35 cellular contexts compared by ENCODE assay signal in genomic region chr16:54987081-54987480, GRCh38. TPM values are rescaled to one million over a fixed set of nuclear protein-coding genes. Genes with fewer than 3 reads are reported as not detected.
DNase-seq lines count a peak whose midpoint lies in the region; ATAC-seq, FAIRE-seq and TF ChIP-seq lines count a peak whose summit lies in the region.
"Had no signal": no experiment of that assay in that cellular context is flagged by ENCODE, and none has a peak within 500 bp of the region (broad histone marks: within the 10 kb centered on the region; RNA-seq: fewer than 3 reads in every experiment).

No MANE protein-coding gene starts in this region.

- no peak for TF ChIP-seq POLR2A in H1 (IDR thresholded peaks at IDR 0.05; ENCODE audit: control extremely low read depth in 1 of 2, low read depth in 2 of 2, low read length in 2 of 2)

- intact Hi-C loops in left cardiac atrium (cut with DNase I): no loop called here

- no peak overlapping the region for H2BK15ac ChIP-seq in H1 (ENCODE audit: low read length)

- no peak overlapping the region for H3K27ac Mint-ChIP-seq in neural crest cell (ENCODE audit: unreplicated experiment)
- H3K27ac Mint-ChIP-seq in activated naive CD8-positive, alpha-beta T cell treated with anti-CD3 and anti-CD28 coated beads for 36 hours: no peak overlapping the region
- H3K27ac Mint-ChIP-seq: activated CD4-positive, alpha-beta T cell treated with anti-CD3 and anti-CD28 coated beads, Interleukin-2, amount 10 ng/mL, durations not matched to agents 24 days and 14 days; activated CD8-positive, alpha-beta memory T cell treated with anti-CD3 and anti-CD28 coated beads, Interleukin-2, amount 10 ng/mL, durations not matched to agents 7 days and 5 days; activated T-helper 1 cell treated with anti-CD3 and anti-CD28 coated beads, Interleukin-12 subunit alpha, Interleukin-12 subunit beta, Interleukin-2, Interleukin-4 antibody, amounts not matched to agents 30 ng/mL and 10 ng/mL and 1 ng/mL, durations not matched to agents 14 hours and 24 hours and 36 hours; CD8-positive, alpha-beta T cell; memory B cell; type B pancreatic cell had no signal

- POLR2A ChIA-PET in H1 (lab: Charles Lee; ENCODE audit: partially characterized antibody): no interaction called here

- no peak overlapping the region for H4K91ac ChIP-seq in H1 (replicated peaks; ENCODE audit: insufficient read length, low read length)

- H2AK5ac ChIP-seq in H1 (ENCODE audit: low read depth, low read length): no peak overlapping the region

- no peaks in the 10 kb centered on the region for H3K79me1 ChIP-seq in H1 (ENCODE audit: low read depth, low read length)

- no peak overlapping the region for H2BK120ac ChIP-seq in H1 (replicated peaks; ENCODE audit: low read depth, low read length)

- H3K27ac ChIP-seq in H1 (ENCODE audit: low read depth, low read length): no peak overlapping the region
- H3K27ac ChIP-seq in temporal lobe (ENCODE audit: low read depth, low read length): peak overlapping the region; percentile 82
- H3K27ac ChIP-seq: ascending aorta, ovary, sigmoid colon, WERI-Rb-1 had no signal

- H2BK5ac ChIP-seq in H1 (ENCODE audit: low read depth, low read length): no peak overlapping the region

- H3K4me1 ChIP-seq in H1 (replicated peaks in 1 of 4; ENCODE audit: control insufficient read depth in 3 of 4, insufficient read depth in 4 of 4, low read length in 3 of 4): peaks cover 2 to 11% (median 9%) of the 10 kb centered on the region in 4 experiments; a peak in 5 of 7 replicates
- H3K4me1 ChIP-seq: ascending aorta, sigmoid colon had no signal

- CTCF ChIA-PET in H1 (lab: Charles Lee; ENCODE audit: partially characterized antibody): interaction anchor here (1.1 to 2.9 kb wide), 4 partner anchors 14 to 704 kb away, joined by 3 to 9 read pairs (median 3); no protein-coding TSS in a partner anchor

- H3K4me1 Mint-ChIP-seq in neural crest cell: peaks cover 58% of the 10 kb centered on the region
- no peaks in the 10 kb centered on the region for H3K4me1 Mint-ChIP-seq in activated naive CD8-positive, alpha-beta T cell treated with anti-CD3 and anti-CD28 coated beads for 36 hours
- H3K4me1 Mint-ChIP-seq: activated CD4-positive, alpha-beta T cell treated with anti-CD3 and anti-CD28 coated beads, Interleukin-2, amount 10 ng/mL, durations not matched to agents 24 days and 14 days; activated CD8-positive, alpha-beta memory T cell treated with anti-CD3 and anti-CD28 coated beads, Interleukin-2, amount 10 ng/mL, durations not matched to agents 7 days and 5 days; memory B cell; stimulated activated naive CD8-positive, alpha-beta T cell treated with anti-CD3 and anti-CD28 coated beads, Interleukin-15, amount 100 ng/mL, for 72 hours had no signal

- H3K14ac ChIP-seq in H1 (ENCODE audit: insufficient read length): no peak overlapping the region

- TF ChIP-seq CTCF in H1 (IDR thresholded peaks at IDR 0.05; ENCODE audit: control extremely low read depth in 1 of 3, insufficient read depth in 1 of 3, low read depth in 1 of 3, low read length in 3 of 3): no peak
- no peak for TF ChIP-seq CTCF in neural crest cell (conservative IDR thresholded peaks at IDR 0.05)

- H2AFZ ChIP-seq in H1 (ENCODE audit: low read length): peak overlapping the region; percentile 68; the same call in 1 of the 2 replicates

- DNase-seq in NCI-H2081 (lab: John Stamatoyannopoulos, UW): peak; percentile 16 to 30
- DNase-seq in NCI-H2081 treated with DMSO at 0.1 percent for 48 hours (lab: John Stamatoyannopoulos, UW): no peak
- DNase-seq in H1 (ENCODE audit: low read depth in 1 of 2, low spot score in 2 of 2): no peak
- DNase-seq in neural crest cell (ENCODE audit: low read depth, low spot score): no peak
- no peak for DNase-seq in activated naive CD8-positive, alpha-beta T cell treated with anti-CD3 and anti-CD28 coated beads for 36 hours
- DNase-seq in NK-92 (lab: John Stamatoyannopoulos, UW; ENCODE audit: unreplicated experiment): no peak
- DNase-seq in left cardiac atrium: no peak
- DNase-seq: 8988T; activated CD4-positive, alpha-beta T cell treated with anti-CD3 and anti-CD28 coated beads, Interleukin-2, amount 10 ng/mL, durations not matched to agents 24 days and 14 days; activated CD8-positive, alpha-beta memory T cell treated with anti-CD3 and anti-CD28 coated beads, Interleukin-2, amount 10 ng/mL, durations not matched to agents 7 days and 5 days; activated naive CD4-positive, alpha-beta T cell treated with anti-CD3 and anti-CD28 coated beads, Interleukin-2, amount 50 U/mL, for 16 hours; CD8-positive, alpha-beta T cell; central memory CD4-positive, alpha-beta T cell; dermis blood vessel endothelial cell; DMS53; GF-D8; KG1; left colon; NCI-H187 treated with DMSO at 0.1 percent for 48 hours; NCI-H446 treated with DMSO at 0.1 percent for 48 hours; NK-92 treated with Interleukin-12 subunit alpha and Interleukin-12 subunit beta, amount 100 ng/mL, for 24 hours; ovary; SHP77; sigmoid colon; stimulated activated CD4-positive, alpha-beta T cell treated with anti-CD3 and anti-CD28 coated beads, Interleukin-15, amount 100 ng/mL, for 24 hours; stimulated activated naive CD8-positive, alpha-beta T cell treated with anti-CD3 and anti-CD28 coated beads, Interleukin-15, amount 100 ng/mL, for 72 hours; T-helper 9 cell; WERI-Rb-1 had no signal

- no peaks in the 10 kb centered on the region for H3K23me2 ChIP-seq in H1 (ENCODE audit: low read depth, low read length)

- H3K4me3 Mint-ChIP-seq in neural crest cell: peak overlapping the region; percentile 72
- H3K4me3 Mint-ChIP-seq in activated naive CD8-positive, alpha-beta T cell treated with anti-CD3 and anti-CD28 coated beads for 36 hours: no peak overlapping the region
- H3K4me3 Mint-ChIP-seq: activated CD4-positive, alpha-beta T cell treated with anti-CD3 and anti-CD28 coated beads, Interleukin-2, amount 10 ng/mL, durations not matched to agents 24 days and 14 days; activated CD8-positive, alpha-beta memory T cell treated with anti-CD3 and anti-CD28 coated beads, Interleukin-2, amount 10 ng/mL, durations not matched to agents 7 days and 5 days; activated T-helper 1 cell treated with anti-CD3 and anti-CD28 coated beads, Interleukin-12 subunit alpha, Interleukin-12 subunit beta, Interleukin-2, Interleukin-4 antibody, amounts not matched to agents 30 ng/mL and 10 ng/mL and 1 ng/mL, durations not matched to agents 14 hours and 24 hours and 36 hours; CD8-positive, alpha-beta T cell; memory B cell; stimulated activated naive CD8-positive, alpha-beta T cell treated with anti-CD3 and anti-CD28 coated beads, Interleukin-15, amount 100 ng/mL, for 72 hours; type B pancreatic cell had no signal

- WGBS in H1 (ENCODE audit: extremely low coverage in 1 of 2, insufficient coverage in 1 of 2, insufficient read length in 1 of 2, insufficient replicate concordance in 2 of 2, low coverage in 1 of 2, low lambda C conversion rate in 2 of 2, missing lambda C conversion rate in 1 of 2), 2 experiments: 85% methylated on average over 10 of the region's 14 CpGs; no CpG with 5 or more reads in 1 of the 2 experiments

- H2BK20ac ChIP-seq in H1 (ENCODE audit: low read length): no peak overlapping the region

- no peaks in the 10 kb centered on the region for H4K20me1 ChIP-seq in H1 (replicated peaks in 1 of 2; ENCODE audit: control insufficient read depth in 1 of 2, insufficient read depth in 2 of 2, low read length in 2 of 2)

- H3K36me3 ChIP-seq in H1 (ENCODE audit: control insufficient read depth in 2 of 4, insufficient read depth in 4 of 4, low read length in 3 of 4): no peaks in the 10 kb centered on the region
- H3K36me3 ChIP-seq: ascending aorta, ovary, sigmoid colon, WERI-Rb-1 had no signal

- H4K5ac ChIP-seq in H1 (ENCODE audit: insufficient read length, low read depth, low read length): no peak overlapping the region

- no peaks in the 10 kb centered on the region for H3K36me3 Mint-ChIP-seq in neural crest cell (ENCODE audit: low read depth)
- H3K36me3 Mint-ChIP-seq in activated naive CD8-positive, alpha-beta T cell treated with anti-CD3 and anti-CD28 coated beads for 36 hours: no peaks in the 10 kb centered on the region
- H3K36me3 Mint-ChIP-seq: activated CD8-positive, alpha-beta memory T cell treated with anti-CD3 and anti-CD28 coated beads, Interleukin-2, amount 10 ng/mL, durations not matched to agents 7 days and 5 days; CD8-positive, alpha-beta T cell; memory B cell; type B pancreatic cell had no signal

- H3K4me3 ChIP-seq in H1 (ENCODE audit: extremely low read depth in 1 of 4, insufficient read depth in 2 of 4, low read depth in 3 of 4, low read length in 4 of 4): no peak overlapping the region
- H3K4me3 ChIP-seq: ascending aorta, ovary, sigmoid colon had no signal

- no peaks in the 10 kb centered on the region for H3K9me3 ChIP-seq in H1 (ENCODE audit: insufficient read depth in 2 of 2, low read depth in 1 of 2, low read length in 1 of 2)
- H3K9me3 ChIP-seq: ascending aorta, ovary, sigmoid colon had no signal

- no peak overlapping the region for H3K9ac ChIP-seq in H1 (replicated peaks in 1 of 4; ENCODE audit: extremely low read depth in 1 of 4, low read depth in 3 of 4, low read length in 3 of 4)

- TF ChIP-seq EP300 in H1 (IDR thresholded peaks at IDR 0.05; ENCODE audit: borderline replicate concordance in 1 of 2, low read depth in 2 of 2, low read length in 2 of 2): no peak

- no peak overlapping the region for H3K4ac ChIP-seq in H1 (replicated peaks; ENCODE audit: insufficient read length, low read depth, low read length)

- no peak for TF ChIP-seq RAD21 in H1 (IDR thresholded peaks at IDR 0.05 in 1 of 2, conservative IDR thresholded peaks at IDR 0.05 in 1 of 2; ENCODE audit: low read depth in 2 of 2, low read length in 2 of 2)

- no peaks in the 10 kb centered on the region for H3K9me3 Mint-ChIP-seq in neural crest cell
- H3K9me3 Mint-ChIP-seq in activated naive CD8-positive, alpha-beta T cell treated with anti-CD3 and anti-CD28 coated beads for 36 hours: no peaks in the 10 kb centered on the region
- H3K9me3 Mint-ChIP-seq: activated CD4-positive, alpha-beta T cell treated with anti-CD3 and anti-CD28 coated beads, Interleukin-2, amount 10 ng/mL, durations not matched to agents 24 days and 14 days; activated T-helper 1 cell treated with anti-CD3 and anti-CD28 coated beads, Interleukin-12 subunit alpha, Interleukin-12 subunit beta, Interleukin-2, Interleukin-4 antibody, amounts not matched to agents 30 ng/mL and 10 ng/mL and 1 ng/mL, durations not matched to agents 14 hours and 24 hours and 36 hours; CD8-positive, alpha-beta T cell; memory B cell; stimulated activated naive CD8-positive, alpha-beta T cell treated with anti-CD3 and anti-CD28 coated beads, Interleukin-15, amount 100 ng/mL, for 72 hours; type B pancreatic cell had no signal

- no peak overlapping the region for H2BK12ac ChIP-seq in H1 (ENCODE audit: low read depth, low read length)

- H3K23ac ChIP-seq in H1 (ENCODE audit: insufficient read length): no peak overlapping the region

- no peak overlapping the region for H3K4me2 ChIP-seq in H1 (ENCODE audit: insufficient read depth in 1 of 2, low read depth in 2 of 2, low read length in 2 of 2)

- no peak for ATAC-seq in left cardiac atrium
- ATAC-seq: activated CD8-positive, alpha-beta memory T cell treated with anti-CD3 and anti-CD28 coated beads, Interleukin-2, amount 10 ng/mL, durations not matched to agents 7 days and 5 days; CD8-positive, alpha-beta T cell; left colon; stimulated activated naive CD8-positive, alpha-beta T cell treated with anti-CD3 and anti-CD28 coated beads, Interleukin-15, amount 100 ng/mL, for 72 hours had no signal

- H3K27me3 Mint-ChIP-seq in neural crest cell (ENCODE audit: low read depth): peaks cover 3% of the 10 kb centered on the region
- no peaks in the 10 kb centered on the region for H3K27me3 Mint-ChIP-seq in activated naive CD8-positive, alpha-beta T cell treated with anti-CD3 and anti-CD28 coated beads for 36 hours
- H3K27me3 Mint-ChIP-seq: activated CD4-positive, alpha-beta T cell treated with anti-CD3 and anti-CD28 coated beads, Interleukin-2, amount 10 ng/mL, durations not matched to agents 24 days and 14 days; activated CD8-positive, alpha-beta memory T cell treated with anti-CD3 and anti-CD28 coated beads, Interleukin-2, amount 10 ng/mL, durations not matched to agents 7 days and 5 days; memory B cell; stimulated activated naive CD8-positive, alpha-beta T cell treated with anti-CD3 and anti-CD28 coated beads, Interleukin-15, amount 100 ng/mL, for 72 hours had no signal

- FAIRE-seq in H1 (lab: Jason Lieb, UNC): no peak
- FAIRE-seq: GM18507, H54 had no signal

- no peak overlapping the region for H3K56ac ChIP-seq in H1 (replicated peaks; ENCODE audit: insufficient read length, low read depth, low read length)

- H3K27me3 ChIP-seq in H1 (replicated peaks in 1 of 4; ENCODE audit: control insufficient read depth in 3 of 4, extremely low read depth in 1 of 4, insufficient read depth in 3 of 4, low read length in 3 of 4): no peaks in the 10 kb centered on the region
- H3K27me3 ChIP-seq: ascending aorta, ovary had no signal

- H4K8ac ChIP-seq in H1 (ENCODE audit: extremely low read depth, insufficient read depth, low read length): peak overlapping the region; percentile 11; the same call in 1 of the 2 replicates

- no peak overlapping the region for H3K18ac ChIP-seq in H1 (ENCODE audit: extremely low read depth, low read length)

- no peaks in the 10 kb centered on the region for H3K79me2 ChIP-seq in H1 (ENCODE audit: control insufficient read depth in 1 of 2, insufficient read depth in 2 of 2, low read length in 2 of 2)

RNA-seq across cellular contexts. Expression of gene IRX5, which starts 56.4 kb away (rescaled TPM):
- total RNA-seq in H1 (2021; fragmentation: NEBNext Ultra II Directional; extraction: Animal tissue kit (Norgen Biotek cat#: 25700)): 0.48 and 0.90 TPM in 2 replicates
- 0.56 and 1.4 TPM in 2 replicates for polyA plus RNA-seq in H1 (2011; rRNA removed)
- 0.94 TPM for polyA plus RNA-seq in H1 (2011; cell fraction: cytosol; rRNA removed)
- 1.5 TPM for polyA plus RNA-seq in H1 (2011; cell fraction: nucleus; rRNA removed)
- polyA plus RNA-seq in H1 (2012, experiment 1 of 2): 0.36 to 0.42 TPM (median 0.39 TPM) in 4 replicates
- polyA plus RNA-seq in H1 (2012, experiment 2 of 2): 0.21 TPM
- 0.16 TPM for polyA plus RNA-seq in H1 (2013, experiment 1 of 2)
- polyA plus RNA-seq in H1 (2013, experiment 2 of 2): 0.15 TPM
- 0.13 and 0.32 TPM in 2 replicates for polyA minus RNA-seq in H1 (2011; rRNA and poly(A)+ RNA removed)
- 2.8 TPM for polyA minus RNA-seq in H1 (2011; cell fraction: cytosol; rRNA and poly(A)+ RNA removed)
- 1.5 TPM for polyA minus RNA-seq in H1 (2011; cell fraction: nucleus; rRNA and poly(A)+ RNA removed)
- total RNA-seq in neural crest cell (12.7 and 14.9 TPM in 2 replicates), temporal lobe (not detected), left cardiac atrium (1 to 10 TPM in 1 of 2 donors, under 1 TPM in 1; 0.27 to 1.1 TPM)
- total RNA-seq in activated naive CD8-positive, alpha-beta T cell treated with anti-CD3 and anti-CD28 coated beads for 36 hours: not detected
- total RNA-seq: activated CD8-positive, alpha-beta memory T cell treated with anti-CD3 and anti-CD28 coated beads, Interleukin-2, amount 10 ng/mL, durations not matched to agents 7 days and 5 days; ascending aorta; CD8-positive, alpha-beta T cell; left colon; sigmoid colon had no signal
- polyA plus RNA-seq: sigmoid colon had no signal

Comparison
In these comparisons a context has a peak if more than half of its experiments do, and no peak if none do; other contexts are left out.
1. DNase-seq: peak in NCI-H2081 (2 of 2); none in NCI-H2081 treated with DMSO at 0.1 percent for 48 hours (single experiment), H1 (0 of 2), neural crest cell (single experiment), activated naive CD8-positive, alpha-beta T cell treated with anti-CD3 and anti-CD28 coated beads for 36 hours (single experiment), NK-92 (single experiment) and left cardiac atrium (single experiment).